8 cellular contexts compared by ENCODE assay signal in genomic region chr18:47149457-47150028, GRCh38. TPM values are rescaled to one million over a fixed set of nuclear protein-coding genes. Genes with fewer than 3 reads are reported as not detected.
DNase-seq lines count a peak whose midpoint lies in the region; ATAC-seq and TF ChIP-seq lines count a peak whose summit lies in the region.

No MANE protein-coding gene starts in this region.

- H3K4me1 ChIP-seq in DOHH2 (ENCODE audit: control insufficient read depth, low read length) (peaks cover 20% of the 10 kb centered on the region), body of pancreas (peaks cover 34% of the 10 kb centered on the region), suprapubic skin (peaks cover 22% of the 10 kb centered on the region)

- H3F3A ChIP-seq in DOHH2 (ENCODE audit: control insufficient read depth, insufficient read depth), result no peaks in the 10 kb centered on the region

- peak overlapping the region; percentile 96 for H3K4me3 ChIP-seq in DOHH2 (ENCODE audit: low read length)
- peak overlapping the region; percentile 23 to 81 for H3K4me3 ChIP-seq in body of pancreas
- peak overlapping the region; percentile 67 for H3K4me3 ChIP-seq in suprapubic skin

- H4K20me1 ChIP-seq in DOHH2 (ENCODE audit: control insufficient read depth, insufficient read depth, low read depth, low read length), result no peaks in the 10 kb centered on the region

- H3K27ac ChIP-seq in DOHH2 (ENCODE audit: low read depth, low read length), result peak overlapping the region; percentile 33; the same call in 1 of the 2 replicates
- peak overlapping the region in 3 of 4 donors; percentile 70 to 89 (median 87) for H3K27ac ChIP-seq in body of pancreas
- H3K27ac ChIP-seq in suprapubic skin, result peak overlapping the region; percentile 89

- H3K4me2 ChIP-seq in DOHH2 (ENCODE audit: low read length), result peak overlapping the region; percentile 88

- H3K27me3 ChIP-seq in DOHH2 (ENCODE audit: control insufficient read depth, low read length), result no peaks in the 10 kb centered on the region
- H3K27me3 ChIP-seq in body of pancreas, result no peaks in the 10 kb centered on the region
- H3K27me3 ChIP-seq in suprapubic skin, result no peaks in the 10 kb centered on the region

- no peak for TF ChIP-seq EP300 in suprapubic skin (IDR thresholded peaks at IDR 0.05)

- intact Hi-C loops in body of pancreas (cut with DNase I), result no loop called here
- intact Hi-C loops in left colon (cut with DNase I, micrococcal nuclease), result no loop called here

- TF ChIP-seq POLR2A in body of pancreas (IDR thresholded peaks at IDR 0.05), result no peak
- no peak for TF ChIP-seq POLR2A in suprapubic skin (IDR thresholded peaks at IDR 0.05)

- DNase-seq in LHCN-M2 (ENCODE audit: low read depth), result peak; percentile 12
- DNase-seq in body of pancreas, result no peak
- no peak for DNase-seq in left colon
- DNase-seq in suprapubic skin (ENCODE audit: low spot score in 2 of 2), result no peak
- no peak for DNase-seq in DMS114 treated with DMSO at 0.1 percent for 48 hours (lab: John Stamatoyannopoulos, UW; ENCODE audit: unreplicated experiment)

- no peak for ATAC-seq in body of pancreas
- peak; percentile 11 for ATAC-seq in left colon
- no peak for ATAC-seq in GM21737 (IDR thresholded peaks at IDR 0.05; ENCODE audit: unreplicated experiment)
- no peak for ATAC-seq in GM18867 (IDR thresholded peaks at IDR 0.05; ENCODE audit: unreplicated experiment)

- H3K9me3 ChIP-seq in DOHH2 (ENCODE audit: control insufficient read depth, insufficient read depth, low read length) (no peaks in the 10 kb centered on the region), body of pancreas (no peaks in the 10 kb centered on the region), suprapubic skin (no peaks in the 10 kb centered on the region)

- WGBS in body of pancreas, 2 donors, result 14 to 17% methylated on average over 11 to 12 of the region's 12 CpGs
- 25% methylated on average over 12 of the region's 12 CpGs for WGBS in suprapubic skin

- TF ChIP-seq CTCF in DOHH2 (IDR thresholded peaks at IDR 0.05; ENCODE audit: low read depth, low read length, poor library complexity, severe bottlenecking) (no peak), body of pancreas (IDR thresholded peaks at IDR 0.05) (no peak), suprapubic skin (IDR thresholded peaks at IDR 0.05) (no peak)

- peaks cover 8% of the 10 kb centered on the region for H3K36me3 ChIP-seq in DOHH2 (ENCODE audit: control insufficient read depth, low read length)
- peaks cover 0 to 1% of the 10 kb centered on the region in 2 donors for H3K36me3 ChIP-seq in body of pancreas (replicated peaks in 1 of 2; ENCODE audit: insufficient read depth in 1 of 2, low read depth in 2 of 2)
- peaks cover 17% of the 10 kb centered on the region for H3K36me3 ChIP-seq in suprapubic skin

- no peaks in the 10 kb centered on the region for H3K9me2 ChIP-seq in DOHH2 (replicated peaks; ENCODE audit: control insufficient read depth, low read length)

- H3K79me2 ChIP-seq in DOHH2 (ENCODE audit: control insufficient read depth, low read length), result peaks cover 53% of the 10 kb centered on the region

RNA-seq across cellular contexts. Expression of gene HDHD2, which starts 0.8 kb away (rescaled TPM):
- total RNA-seq in LHCN-M2 (2014; rRNA removed) (21.5 and 23.3 TPM in 2 replicates), body of pancreas (10 to 100 TPM; 22.8 to 24.1 TPM), left colon (10 to 100 TPM; 34.5 to 40.1 TPM), suprapubic skin (10 to 100 TPM; 14.2 to 34.3 (median 21.5) TPM)
- 19.0 TPM for polyA plus RNA-seq in LHCN-M2 (2012)

RNA-seq across cellular contexts. Expression of gene IER3IP1, which starts 26.6 kb away (rescaled TPM):
- total RNA-seq in LHCN-M2 (2014; rRNA removed) (29.2 and 29.6 TPM in 2 replicates), body of pancreas (1 to 10 TPM; 5.6 to 8.0 TPM), left colon (10 to 100 TPM; 10.4 to 11.0 TPM), suprapubic skin (10 to 100 TPM in 3 of 4 donors, 1 to 10 TPM in 1; 7.9 to 14.3 (median 11.2) TPM)
- 30.4 TPM for polyA plus RNA-seq in LHCN-M2 (2012)

Comparison
In these comparisons a context has a peak if more than half of its experiments do, and no peak if none do; other contexts are left out.
1. H3K27ac ChIP-seq: peak in every context shown above with its lines; median percentile 89 in suprapubic skin; 87 in body of pancreas; 33 in DOHH2.